In the genomic region with DNA sequence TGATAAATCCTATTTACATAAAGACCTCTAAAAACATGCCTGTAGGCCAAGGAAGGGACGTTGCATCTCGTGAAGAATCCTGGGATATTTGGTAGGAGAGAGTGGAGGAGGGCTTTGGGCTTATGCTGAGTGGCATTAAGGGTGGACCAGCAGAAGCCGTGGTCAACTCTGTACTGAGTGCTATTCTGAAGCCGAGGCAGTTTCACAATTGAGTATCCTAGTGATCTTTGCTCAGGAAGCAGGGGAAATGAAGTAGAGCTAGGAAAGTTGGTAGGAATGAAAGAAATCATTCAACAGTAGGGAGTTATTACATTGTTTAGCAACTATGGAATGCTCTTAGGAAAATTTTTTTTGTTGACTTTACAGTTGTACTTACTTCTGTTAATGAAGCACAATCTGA, we compare ENCODE assay signal across 1 cellular context.
A peak's percentile ranks its signal among the peaks of the same experiment; 100 is the strongest.
TF ChIP-seq lines count a peak whose summit lies in the region.

No MANE protein-coding gene starts in this region.

TF ChIP-seq in HepG2, 621 proteins besides CTCF, POLR2A, EP300 and RAD21 (continues in another document):
- TF ChIP-seq, protein P1, sequence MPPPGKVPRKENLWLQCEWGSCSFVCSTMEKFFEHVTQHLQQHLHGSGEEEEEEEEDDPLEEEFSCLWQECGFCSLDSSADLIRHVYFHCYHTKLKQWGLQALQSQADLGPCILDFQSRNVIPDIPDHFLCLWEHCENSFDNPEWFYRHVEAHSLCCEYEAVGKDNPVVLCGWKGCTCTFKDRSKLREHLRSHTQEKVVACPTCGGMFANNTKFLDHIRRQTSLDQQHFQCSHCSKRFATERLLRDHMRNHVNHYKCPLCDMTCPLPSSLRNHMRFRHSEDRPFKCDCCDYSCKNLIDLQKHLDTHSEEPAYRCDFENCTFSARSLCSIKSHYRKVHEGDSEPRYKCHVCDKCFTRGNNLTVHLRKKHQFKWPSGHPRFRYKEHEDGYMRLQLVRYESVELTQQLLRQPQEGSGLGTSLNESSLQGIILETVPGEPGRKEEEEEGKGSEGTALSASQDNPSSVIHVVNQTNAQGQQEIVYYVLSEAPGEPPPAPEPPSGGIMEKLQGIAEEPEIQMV (CRISPR knock-in tag; IDR thresholded peaks at IDR 0.05; ENCODE audit: low read depth): no peak
- TF ChIP-seq MIXL1 (CRISPR knock-in tag; IDR thresholded peaks at IDR 0.05): peak; percentile 62; the same call in 1 of the 2 replicates
- TF ChIP-seq, protein P2, sequence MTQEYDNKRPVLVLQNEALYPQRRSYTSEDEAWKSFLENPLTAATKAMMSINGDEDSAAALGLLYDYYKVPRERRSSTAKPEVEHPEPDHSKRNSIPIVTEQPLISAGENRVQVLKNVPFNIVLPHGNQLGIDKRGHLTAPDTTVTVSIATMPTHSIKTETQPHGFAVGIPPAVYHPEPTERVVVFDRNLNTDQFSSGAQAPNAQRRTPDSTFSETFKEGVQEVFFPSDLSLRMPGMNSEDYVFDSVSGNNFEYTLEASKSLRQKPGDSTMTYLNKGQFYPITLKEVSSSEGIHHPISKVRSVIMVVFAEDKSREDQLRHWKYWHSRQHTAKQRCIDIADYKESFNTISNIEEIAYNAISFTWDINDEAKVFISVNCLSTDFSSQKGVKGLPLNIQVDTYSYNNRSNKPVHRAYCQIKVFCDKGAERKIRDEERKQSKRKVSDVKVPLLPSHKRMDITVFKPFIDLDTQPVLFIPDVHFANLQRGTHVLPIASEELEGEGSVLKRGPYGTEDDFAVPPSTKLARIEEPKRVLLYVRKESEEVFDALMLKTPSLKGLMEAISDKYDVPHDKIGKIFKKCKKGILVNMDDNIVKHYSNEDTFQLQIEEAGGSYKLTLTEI (CRISPR knock-in tag; conservative IDR thresholded peaks at IDR 0.05): no peak
- no peak for TF ChIP-seq ZNF816 (CRISPR knock-in tag; IDR thresholded peaks at IDR 0.05; ENCODE audit: borderline replicate concordance)
- TF ChIP-seq, protein P3, sequence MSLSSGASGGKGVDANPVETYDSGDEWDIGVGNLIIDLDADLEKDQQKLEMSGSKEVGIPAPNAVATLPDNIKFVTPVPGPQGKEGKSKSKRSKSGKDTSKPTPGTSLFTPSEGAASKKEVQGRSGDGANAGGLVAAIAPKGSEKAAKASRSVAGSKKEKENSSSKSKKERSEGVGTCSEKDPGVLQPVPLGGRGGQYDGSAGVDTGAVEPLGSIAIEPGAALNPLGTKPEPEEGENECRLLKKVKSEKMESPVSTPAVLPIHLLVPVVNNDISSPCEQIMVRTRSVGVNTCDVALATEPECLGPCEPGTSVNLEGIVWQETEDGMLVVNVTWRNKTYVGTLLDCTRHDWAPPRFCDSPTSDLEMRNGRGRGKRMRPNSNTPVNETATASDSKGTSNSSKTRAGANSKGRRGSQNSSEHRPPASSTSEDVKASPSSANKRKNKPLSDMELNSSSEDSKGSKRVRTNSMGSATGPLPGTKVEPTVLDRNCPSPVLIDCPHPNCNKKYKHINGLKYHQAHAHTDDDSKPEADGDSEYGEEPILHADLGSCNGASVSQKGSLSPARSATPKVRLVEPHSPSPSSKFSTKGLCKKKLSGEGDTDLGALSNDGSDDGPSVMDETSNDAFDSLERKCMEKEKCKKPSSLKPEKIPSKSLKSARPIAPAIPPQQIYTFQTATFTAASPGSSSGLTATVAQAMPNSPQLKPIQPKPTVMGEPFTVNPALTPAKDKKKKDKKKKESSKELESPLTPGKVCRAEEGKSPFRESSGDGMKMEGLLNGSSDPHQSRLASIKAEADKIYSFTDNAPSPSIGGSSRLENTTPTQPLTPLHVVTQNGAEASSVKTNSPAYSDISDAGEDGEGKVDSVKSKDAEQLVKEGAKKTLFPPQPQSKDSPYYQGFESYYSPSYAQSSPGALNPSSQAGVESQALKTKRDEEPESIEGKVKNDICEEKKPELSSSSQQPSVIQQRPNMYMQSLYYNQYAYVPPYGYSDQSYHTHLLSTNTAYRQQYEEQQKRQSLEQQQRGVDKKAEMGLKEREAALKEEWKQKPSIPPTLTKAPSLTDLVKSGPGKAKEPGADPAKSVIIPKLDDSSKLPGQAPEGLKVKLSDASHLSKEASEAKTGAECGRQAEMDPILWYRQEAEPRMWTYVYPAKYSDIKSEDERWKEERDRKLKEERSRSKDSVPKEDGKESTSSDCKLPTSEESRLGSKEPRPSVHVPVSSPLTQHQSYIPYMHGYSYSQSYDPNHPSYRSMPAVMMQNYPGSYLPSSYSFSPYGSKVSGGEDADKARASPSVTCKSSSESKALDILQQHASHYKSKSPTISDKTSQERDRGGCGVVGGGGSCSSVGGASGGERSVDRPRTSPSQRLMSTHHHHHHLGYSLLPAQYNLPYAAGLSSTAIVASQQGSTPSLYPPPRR (CRISPR knock-in tag; IDR thresholded peaks at IDR 0.05; ENCODE audit: borderline replicate concordance): no peak
- no peak for TF ChIP-seq SOX13 (IDR thresholded peaks at IDR 0.05)
- peak in 1 of 2 experiments; percentile 51; a peak in 2 of 4 replicates for TF ChIP-seq SOX13 (CRISPR knock-in tag; conservative IDR thresholded peaks at IDR 0.05 in 1 of 2, IDR thresholded peaks at IDR 0.05 in 1 of 2)
- no peak for TF ChIP-seq MIER2 (CRISPR knock-in tag; IDR thresholded peaks at IDR 0.05)
- TF ChIP-seq ZFP36 (IDR thresholded peaks at IDR 0.05; ENCODE audit: borderline replicate concordance, low read depth, low read length, partially characterized antibody): no peak
- TF ChIP-seq, protein P4, sequence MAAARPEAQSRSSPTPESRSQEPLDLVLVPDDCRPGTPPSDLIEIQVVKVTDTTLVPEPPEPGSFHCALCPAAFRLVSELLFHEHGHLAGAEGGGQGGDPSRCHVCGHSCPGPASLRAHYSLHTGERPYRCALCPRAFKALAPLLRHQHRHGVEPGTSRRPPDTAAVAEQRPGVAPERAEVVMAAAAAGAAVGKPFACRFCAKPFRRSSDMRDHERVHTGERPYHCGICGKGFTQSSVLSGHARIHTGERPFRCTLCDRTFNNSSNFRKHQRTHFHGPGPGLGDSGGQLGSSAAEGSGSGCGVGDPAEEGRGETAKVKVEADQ (CRISPR knock-in tag; IDR thresholded peaks at IDR 0.05; ENCODE audit: borderline replicate concordance): no peak
- TF ChIP-seq, protein P5, sequence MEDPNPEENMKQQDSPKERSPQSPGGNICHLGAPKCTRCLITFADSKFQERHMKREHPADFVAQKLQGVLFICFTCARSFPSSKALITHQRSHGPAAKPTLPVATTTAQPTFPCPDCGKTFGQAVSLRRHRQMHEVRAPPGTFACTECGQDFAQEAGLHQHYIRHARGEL (CRISPR knock-in tag; IDR thresholded peaks at IDR 0.05): no peak
- TF ChIP-seq ZNF841 (CRISPR knock-in tag; IDR thresholded peaks at IDR 0.05; ENCODE audit: borderline replicate concordance): no peak
- peak; percentile 52; the same call in 1 of the 2 replicates for TF ChIP-seq ISL2 (CRISPR knock-in tag; IDR thresholded peaks at IDR 0.05)
- peak; percentile 67 for TF ChIP-seq CEBPG (CRISPR knock-in tag; IDR thresholded peaks at IDR 0.05)
- TF ChIP-seq, protein P6, sequence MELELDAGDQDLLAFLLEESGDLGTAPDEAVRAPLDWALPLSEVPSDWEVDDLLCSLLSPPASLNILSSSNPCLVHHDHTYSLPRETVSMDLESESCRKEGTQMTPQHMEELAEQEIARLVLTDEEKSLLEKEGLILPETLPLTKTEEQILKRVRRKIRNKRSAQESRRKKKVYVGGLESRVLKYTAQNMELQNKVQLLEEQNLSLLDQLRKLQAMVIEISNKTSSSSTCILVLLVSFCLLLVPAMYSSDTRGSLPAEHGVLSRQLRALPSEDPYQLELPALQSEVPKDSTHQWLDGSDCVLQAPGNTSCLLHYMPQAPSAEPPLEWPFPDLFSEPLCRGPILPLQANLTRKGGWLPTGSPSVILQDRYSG (CRISPR knock-in tag; IDR thresholded peaks at IDR 0.05): no peak
- TF ChIP-seq NCOA2 (CRISPR knock-in tag; IDR thresholded peaks at IDR 0.05): peak; percentile 58
- TF ChIP-seq ZNF333 (CRISPR knock-in tag; IDR thresholded peaks at IDR 0.05; ENCODE audit: borderline replicate concordance): no peak
- TF ChIP-seq SALL1 (CRISPR knock-in tag; IDR thresholded peaks at IDR 0.05): peak; percentile 52; the same call in 1 of the 2 replicates
- TF ChIP-seq HNRNPH1 (optimal IDR thresholded peaks at IDR 0.05; ENCODE audit: low read depth, low read length): no peak
- TF ChIP-seq SP2 (CRISPR knock-in tag; IDR thresholded peaks at IDR 0.05): no peak
- 0 out of 2 replicates have a peak, but pooled peaks have one; percentile 26 for TF ChIP-seq PPARG (CRISPR knock-in tag; conservative IDR thresholded peaks at IDR 0.05)
- no peak for TF ChIP-seq JUNB (CRISPR knock-in tag; IDR thresholded peaks at IDR 0.05; ENCODE audit: borderline replicate concordance)
- no peak for TF ChIP-seq ZNF317 (CRISPR knock-in tag; IDR thresholded peaks at IDR 0.05)
- no peak for TF ChIP-seq KDM6A (CRISPR knock-in tag; IDR thresholded peaks at IDR 0.05; ENCODE audit: low read depth)
- 0 out of 2 replicates have a peak, but pooled peaks have one; percentile 41 for TF ChIP-seq ZNF557 (CRISPR knock-in tag; IDR thresholded peaks at IDR 0.05)
- no peak for TF ChIP-seq SOX6 (IDR thresholded peaks at IDR 0.05)
- peak; percentile 61 for TF ChIP-seq SOX6 (CRISPR knock-in tag; IDR thresholded peaks at IDR 0.05)
- no peak for TF ChIP-seq ZNF558 (CRISPR knock-in tag; IDR thresholded peaks at IDR 0.05; ENCODE audit: borderline replicate concordance)
- no peak for TF ChIP-seq ZNF614 (CRISPR knock-in tag; IDR thresholded peaks at IDR 0.05; ENCODE audit: borderline replicate concordance)
- no peak for TF ChIP-seq CHCHD3 (CRISPR knock-in tag; IDR thresholded peaks at IDR 0.05)
- no peak for TF ChIP-seq NCOA1 (CRISPR knock-in tag; IDR thresholded peaks at IDR 0.05)
- no peak for TF ChIP-seq ZNF263 (CRISPR knock-in tag; IDR thresholded peaks at IDR 0.05)
- TF ChIP-seq, protein P7, sequence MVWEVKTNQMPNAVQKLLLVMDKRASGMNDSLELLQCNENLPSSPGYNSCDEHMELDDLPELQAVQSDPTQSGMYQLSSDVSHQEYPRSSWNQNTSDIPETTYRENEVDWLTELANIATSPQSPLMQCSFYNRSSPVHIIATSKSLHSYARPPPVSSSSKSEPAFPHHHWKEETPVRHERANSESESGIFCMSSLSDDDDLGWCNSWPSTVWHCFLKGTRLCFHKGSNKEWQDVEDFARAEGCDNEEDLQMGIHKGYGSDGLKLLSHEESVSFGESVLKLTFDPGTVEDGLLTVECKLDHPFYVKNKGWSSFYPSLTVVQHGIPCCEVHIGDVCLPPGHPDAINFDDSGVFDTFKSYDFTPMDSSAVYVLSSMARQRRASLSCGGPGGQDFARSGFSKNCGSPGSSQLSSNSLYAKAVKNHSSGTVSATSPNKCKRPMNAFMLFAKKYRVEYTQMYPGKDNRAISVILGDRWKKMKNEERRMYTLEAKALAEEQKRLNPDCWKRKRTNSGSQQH (CRISPR knock-in tag; IDR thresholded peaks at IDR 0.05; ENCODE audit: low read depth): no peak
- no peak for TF ChIP-seq EZH2 (conservative IDR thresholded peaks at IDR 0.05; ENCODE audit: low read depth, low read length)
- no peak for TF ChIP-seq ZNF260 (CRISPR knock-in tag; IDR thresholded peaks at IDR 0.05; ENCODE audit: borderline replicate concordance, low read depth)
- TF ChIP-seq SNRNP70 (IDR thresholded peaks at IDR 0.05; ENCODE audit: low read depth, low read length): no peak
- no peak for TF ChIP-seq GLI4 (CRISPR knock-in tag; IDR thresholded peaks at IDR 0.05; ENCODE audit: borderline replicate concordance)
- no peak for TF ChIP-seq CC2D1A (CRISPR knock-in tag; IDR thresholded peaks at IDR 0.05)
- TF ChIP-seq, protein P8, sequence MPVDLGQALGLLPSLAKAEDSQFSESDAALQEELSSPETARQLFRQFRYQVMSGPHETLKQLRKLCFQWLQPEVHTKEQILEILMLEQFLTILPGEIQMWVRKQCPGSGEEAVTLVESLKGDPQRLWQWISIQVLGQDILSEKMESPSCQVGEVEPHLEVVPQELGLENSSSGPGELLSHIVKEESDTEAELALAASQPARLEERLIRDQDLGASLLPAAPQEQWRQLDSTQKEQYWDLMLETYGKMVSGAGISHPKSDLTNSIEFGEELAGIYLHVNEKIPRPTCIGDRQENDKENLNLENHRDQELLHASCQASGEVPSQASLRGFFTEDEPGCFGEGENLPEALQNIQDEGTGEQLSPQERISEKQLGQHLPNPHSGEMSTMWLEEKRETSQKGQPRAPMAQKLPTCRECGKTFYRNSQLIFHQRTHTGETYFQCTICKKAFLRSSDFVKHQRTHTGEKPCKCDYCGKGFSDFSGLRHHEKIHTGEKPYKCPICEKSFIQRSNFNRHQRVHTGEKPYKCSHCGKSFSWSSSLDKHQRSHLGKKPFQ (CRISPR knock-in tag; IDR thresholded peaks at IDR 0.05; ENCODE audit: insufficient replicate concordance): no peak
- TF ChIP-seq ZBTB1 (CRISPR knock-in tag; IDR thresholded peaks at IDR 0.05; ENCODE audit: borderline replicate concordance): no peak
- no peak for TF ChIP-seq SRF (IDR thresholded peaks at IDR 0.05; ENCODE audit: low read depth, low read length)
- 0 out of 2 replicates have a peak, but pooled peaks have one; percentile 12 for TF ChIP-seq ZNF652 (CRISPR knock-in tag; IDR thresholded peaks at IDR 0.05; ENCODE audit: borderline replicate concordance, low read depth)
- TF ChIP-seq CHD4 (IDR thresholded peaks at IDR 0.05; ENCODE audit: borderline replicate concordance, low read length): no peak
- TF ChIP-seq ZNF790 (CRISPR knock-in tag; IDR thresholded peaks at IDR 0.05; ENCODE audit: borderline replicate concordance): no peak
- no peak for TF ChIP-seq NKX3-1 (CRISPR knock-in tag; IDR thresholded peaks at IDR 0.05)
- TF ChIP-seq ZNF264 (CRISPR knock-in tag; IDR thresholded peaks at IDR 0.05): no peak
- no peak for TF ChIP-seq ZBTB7A (CRISPR knock-in tag; IDR thresholded peaks at IDR 0.05)
- TF ChIP-seq, protein P9, sequence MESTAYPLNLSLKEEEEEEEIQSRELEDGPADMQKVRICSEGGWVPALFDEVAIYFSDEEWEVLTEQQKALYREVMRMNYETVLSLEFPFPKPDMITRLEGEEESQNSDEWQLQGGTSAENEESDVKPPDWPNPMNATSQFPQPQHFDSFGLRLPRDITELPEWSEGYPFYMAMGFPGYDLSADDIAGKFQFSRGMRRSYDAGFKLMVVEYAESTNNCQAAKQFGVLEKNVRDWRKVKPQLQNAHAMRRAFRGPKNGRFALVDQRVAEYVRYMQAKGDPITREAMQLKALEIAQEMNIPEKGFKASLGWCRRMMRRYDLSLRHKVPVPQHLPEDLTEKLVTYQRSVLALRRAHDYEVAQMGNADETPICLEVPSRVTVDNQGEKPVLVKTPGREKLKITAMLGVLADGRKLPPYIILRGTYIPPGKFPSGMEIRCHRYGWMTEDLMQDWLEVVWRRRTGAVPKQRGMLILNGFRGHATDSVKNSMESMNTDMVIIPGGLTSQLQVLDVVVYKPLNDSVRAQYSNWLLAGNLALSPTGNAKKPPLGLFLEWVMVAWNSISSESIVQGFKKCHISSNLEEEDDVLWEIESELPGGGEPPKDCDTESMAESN (CRISPR knock-in tag; conservative IDR thresholded peaks at IDR 0.05): no peak
- no peak for TF ChIP-seq HOXA7 (CRISPR knock-in tag; IDR thresholded peaks at IDR 0.05)
- TF ChIP-seq, protein P10, sequence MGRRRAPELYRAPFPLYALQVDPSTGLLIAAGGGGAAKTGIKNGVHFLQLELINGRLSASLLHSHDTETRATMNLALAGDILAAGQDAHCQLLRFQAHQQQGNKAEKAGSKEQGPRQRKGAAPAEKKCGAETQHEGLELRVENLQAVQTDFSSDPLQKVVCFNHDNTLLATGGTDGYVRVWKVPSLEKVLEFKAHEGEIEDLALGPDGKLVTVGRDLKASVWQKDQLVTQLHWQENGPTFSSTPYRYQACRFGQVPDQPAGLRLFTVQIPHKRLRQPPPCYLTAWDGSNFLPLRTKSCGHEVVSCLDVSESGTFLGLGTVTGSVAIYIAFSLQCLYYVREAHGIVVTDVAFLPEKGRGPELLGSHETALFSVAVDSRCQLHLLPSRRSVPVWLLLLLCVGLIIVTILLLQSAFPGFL (CRISPR knock-in tag; IDR thresholded peaks at IDR 0.05): no peak
